8 cellular contexts compared by ENCODE assay signal in genomic region chr17:21285164-21286065, GRCh38. TPM values are rescaled to one million over a fixed set of nuclear protein-coding genes. Genes with fewer than 3 reads are reported as not detected.
A peak's percentile ranks its signal among the peaks of the same experiment; 100 is the strongest.
DNase-seq lines count a peak whose midpoint lies in the region; ATAC-seq and TF ChIP-seq lines count a peak whose summit lies in the region.

No MANE protein-coding gene starts in this region.

- H3K27me3 ChIP-seq in endodermal cell (ENCODE audit: control insufficient read depth, insufficient read depth, low read length, poor library complexity, severe bottlenecking), result peaks cover 9% of the 10 kb centered on the region

- peaks cover 59% of the 10 kb centered on the region for H3K4me1 Mint-ChIP-seq in activated naive CD4-positive, alpha-beta T cell treated with anti-CD3 and anti-CD28 coated beads for 36 hours (ENCODE audit: low read depth)
- peaks cover 13% of the 10 kb centered on the region for H3K4me1 Mint-ChIP-seq in endodermal cell
- H3K4me1 Mint-ChIP-seq in natural killer cell treated with Interleukin-12 subunit alpha and Interleukin-12 subunit beta and Interleukin-15 and Interleukin-18, amount 100 ng/mL, for 72 hours (ENCODE audit: low read depth in 2 of 2), result peaks cover 40 to 47% of the 10 kb centered on the region in 2 donors

- peak overlapping the region; percentile 57 for H3K9ac ChIP-seq in endodermal cell (ENCODE audit: extremely low read depth, low read length, poor library complexity, severe bottlenecking)

- H3K36me3 ChIP-seq in endodermal cell (ENCODE audit: control insufficient read depth, insufficient read depth, low read length), result no peaks in the 10 kb centered on the region

- H3K9me3 ChIP-seq in endodermal cell (ENCODE audit: control insufficient read depth, low read length), result no peaks in the 10 kb centered on the region

- peaks cover 13% of the 10 kb centered on the region for H3K4me1 ChIP-seq in endodermal cell (ENCODE audit: control insufficient read depth, insufficient read depth, low read length)

- TF ChIP-seq CTCF in endodermal cell (conservative IDR thresholded peaks at IDR 0.05), result no peak

- intact Hi-C loops in activated naive CD4-positive, alpha-beta T cell treated with anti-CD3 and anti-CD28 coated beads for 36 hours (cut with micrococcal nuclease), result loop anchor here (2.0 to 10.0 kb wide), 4 partner anchors 167 to 481 kb away; no protein-coding TSS in a partner anchor

- H3K9me3 Mint-ChIP-seq in activated naive CD4-positive, alpha-beta T cell treated with anti-CD3 and anti-CD28 coated beads for 36 hours, result no peaks in the 10 kb centered on the region
- H3K9me3 Mint-ChIP-seq in endodermal cell, result peaks cover under 1% of the 10 kb centered on the region
- no peaks in the 10 kb centered on the region for H3K9me3 Mint-ChIP-seq in natural killer cell treated with Interleukin-12 subunit alpha and Interleukin-12 subunit beta and Interleukin-15 and Interleukin-18, amount 100 ng/mL, for 72 hours

- peak overlapping the region; percentile 98 for H3K4me3 ChIP-seq in endodermal cell (ENCODE audit: low read length)

- 31 to 36% methylated on average over 15 to 16 of the region's 16 CpGs for WGBS in endodermal cell (ENCODE audit: insufficient coverage in 1 of 2, insufficient read length in 1 of 2), 2 experiments

- H3K27ac Mint-ChIP-seq in activated naive CD4-positive, alpha-beta T cell treated with anti-CD3 and anti-CD28 coated beads for 36 hours, result peak overlapping the region; percentile 95
- peak overlapping the region; percentile 61 for H3K27ac Mint-ChIP-seq in endodermal cell
- H3K27ac Mint-ChIP-seq in natural killer cell treated with Interleukin-12 subunit alpha and Interleukin-12 subunit beta and Interleukin-15 and Interleukin-18, amount 100 ng/mL, for 72 hours, result peak overlapping the region; percentile 94 to 99

- H3K27me3 Mint-ChIP-seq in activated naive CD4-positive, alpha-beta T cell treated with anti-CD3 and anti-CD28 coated beads for 36 hours (ENCODE audit: low read depth), result peaks cover under 1% of the 10 kb centered on the region
- H3K27me3 Mint-ChIP-seq in endodermal cell (ENCODE audit: insufficient read depth), result peaks cover 32% of the 10 kb centered on the region
- H3K27me3 Mint-ChIP-seq in natural killer cell treated with Interleukin-12 subunit alpha and Interleukin-12 subunit beta and Interleukin-15 and Interleukin-18, amount 100 ng/mL, for 72 hours, result no peaks in the 10 kb centered on the region

- peaks cover 14% of the 10 kb centered on the region for H3K36me3 Mint-ChIP-seq in activated naive CD4-positive, alpha-beta T cell treated with anti-CD3 and anti-CD28 coated beads for 36 hours (ENCODE audit: low read depth)
- H3K36me3 Mint-ChIP-seq in endodermal cell (ENCODE audit: low read depth), result no peaks in the 10 kb centered on the region
- peaks cover 7% of the 10 kb centered on the region for H3K36me3 Mint-ChIP-seq in natural killer cell treated with Interleukin-12 subunit alpha and Interleukin-12 subunit beta and Interleukin-15 and Interleukin-18, amount 100 ng/mL, for 72 hours

- ATAC-seq in natural killer cell treated with Interleukin-12 subunit alpha and Interleukin-12 subunit beta and Interleukin-15 and Interleukin-18, amount 100 ng/mL, for 72 hours, result no peak

- peak; percentile 39 for DNase-seq in activated naive CD4-positive, alpha-beta T cell treated with anti-CD3 and anti-CD28 coated beads for 36 hours
- DNase-seq in activated naive CD4-positive, alpha-beta T cell treated with Interleukin-2 at 50 U/mL for 16 hours, result no peak
- DNase-seq in RPMI8226, result peak; percentile 25
- peak; percentile 73 for DNase-seq in endodermal cell
- no peak for DNase-seq in natural killer cell treated with Interleukin-12 subunit alpha and Interleukin-12 subunit beta and Interleukin-15 and Interleukin-18, amount 100 ng/mL, for 72 hours (ENCODE audit: low spot score)
- DNase-seq in mesenteric fat pad (ENCODE audit: low spot score), result no peak
- DNase-seq in NCI-H1092 treated with DMSO at 0.1 percent for 48 hours (lab: John Stamatoyannopoulos, UW), result no peak
- no peak for DNase-seq in dedifferentiated amniotic fluid mesenchymal stem cell (ENCODE audit: extremely low spot score)

- peak overlapping the region; percentile 100 for H3K4me3 Mint-ChIP-seq in activated naive CD4-positive, alpha-beta T cell treated with anti-CD3 and anti-CD28 coated beads for 36 hours
- H3K4me3 Mint-ChIP-seq in endodermal cell, result peak overlapping the region; percentile 77
- H3K4me3 Mint-ChIP-seq in natural killer cell treated with Interleukin-12 subunit alpha and Interleukin-12 subunit beta and Interleukin-15 and Interleukin-18, amount 100 ng/mL, for 72 hours, result peak overlapping the region; percentile 98

- no peak overlapping the region for H3K27ac ChIP-seq in endodermal cell (ENCODE audit: low read depth, low read length)

- CTCF ChIA-PET in activated naive CD4-positive, alpha-beta T cell treated with anti-CD3 and anti-CD28 coated beads for 36 hours (lab: Charles Lee), result interaction anchor here (0.7 to 4.0 kb wide), 7 partner anchors 9 to 292 kb away, joined by 3 to 26 read pairs (median 4); no protein-coding TSS in a partner anchor

RNA-seq across cellular contexts. Expression of gene MAP2K3, which starts 0.9 kb away (rescaled TPM):
- 10 to 100 TPM; 87.0 to 87.2 TPM for total RNA-seq in activated naive CD4-positive, alpha-beta T cell treated with anti-CD3 and anti-CD28 coated beads for 36 hours
- total RNA-seq in endodermal cell (10 to 100 TPM; 31.6 to 37.6 TPM), mesenteric fat pad (103 TPM)
- polyA plus RNA-seq in endodermal cell (2013, experiment 1 of 2), result 18.6 TPM
- polyA plus RNA-seq in endodermal cell (2013, experiment 2 of 2), result 17.7 TPM
- 10 to 100 TPM; 92.9 to 98.3 TPM for total RNA-seq in natural killer cell treated with Interleukin-12 subunit alpha and Interleukin-12 subunit beta and Interleukin-15 and Interleukin-18, amount 100 ng/mL, for 72 hours

RNA-seq across cellular contexts. Expression of gene NATD1, which starts 32.2 kb away (rescaled TPM):
- 1 to 10 TPM; 2.1 to 2.5 TPM for total RNA-seq in activated naive CD4-positive, alpha-beta T cell treated with anti-CD3 and anti-CD28 coated beads for 36 hours
- total RNA-seq in endodermal cell (10 to 100 TPM; 12.2 to 17.2 TPM), mesenteric fat pad (17.4 TPM)
- polyA plus RNA-seq in endodermal cell (2013, experiment 1 of 2), result 15.2 TPM
- 13.7 TPM for polyA plus RNA-seq in endodermal cell (2013, experiment 2 of 2)
- total RNA-seq in natural killer cell treated with Interleukin-12 subunit alpha and Interleukin-12 subunit beta and Interleukin-15 and Interleukin-18, amount 100 ng/mL, for 72 hours, result 1 to 10 TPM; 1.9 to 3.0 TPM

Comparison
In these comparisons a context has a peak if more than half of its experiments do, and no peak if none do; other contexts are left out.
1. DNase-seq: peak in activated naive CD4-positive, alpha-beta T cell treated with anti-CD3 and anti-CD28 coated beads for 36 hours (single experiment), RPMI8226 (single experiment) and endodermal cell (single experiment); none in activated naive CD4-positive, alpha-beta T cell treated with Interleukin-2 at 50 U/mL for 16 hours (single experiment), natural killer cell treated with Interleukin-12 subunit alpha and Interleukin-12 subunit beta and Interleukin-15 and Interleukin-18, amount 100 ng/mL, for 72 hours (single experiment), mesenteric fat pad (single experiment), NCI-H1092 treated with DMSO at 0.1 percent for 48 hours (single experiment) and dedifferentiated amniotic fluid mesenchymal stem cell (single experiment).
2. Peak in every context shown above with its lines, with median percentiles within 50 percentile points of each other: H3K27ac Mint-ChIP-seq and H3K4me3 Mint-ChIP-seq.